1 cellular context compared by ENCODE assay signal in the genomic region with DNA sequence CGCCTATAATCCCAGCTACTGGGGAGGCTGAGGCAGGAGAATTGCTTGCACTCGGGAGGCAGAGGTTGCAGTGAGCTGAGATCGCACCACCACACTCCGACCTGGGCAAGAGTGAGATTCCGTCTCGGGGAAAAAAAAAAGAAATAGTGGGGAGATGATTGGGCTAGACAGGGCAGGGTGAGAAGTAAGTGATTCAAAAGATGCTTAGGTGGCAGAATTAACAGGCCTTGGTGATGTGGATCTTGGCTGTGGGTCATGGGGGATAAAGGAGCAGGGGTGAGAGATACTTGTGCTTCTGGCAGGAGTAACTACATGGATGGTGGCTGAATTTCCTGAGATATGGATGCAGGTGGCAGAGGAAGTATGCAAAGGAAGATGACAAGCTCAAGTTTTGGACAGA.
A peak's percentile ranks its signal among the peaks of the same experiment; 100 is the strongest.
TF ChIP-seq lines count a peak whose summit lies in the region.

No MANE protein-coding gene starts in this region.

TF ChIP-seq in K562, 482 proteins besides CTCF, POLR2A, EP300 and RAD21:
- TF ChIP-seq ZNF347 (CRISPR knock-in tag; IDR thresholded peaks at IDR 0.05; ENCODE audit: low read depth) (no peak), MAFK (IDR thresholded peaks at IDR 0.05; ENCODE audit: low read length) (peak; percentile 27; the same call in 1 of the 2 replicates), ZNF316 (IDR thresholded peaks at IDR 0.05) (peak; percentile 84), MAFF (IDR thresholded peaks at IDR 0.05; ENCODE audit: low read length) (0 out of 2 replicates have a peak, but pooled peaks have one; percentile 18), C11orf30 (IDR thresholded peaks at IDR 0.05; ENCODE audit: low read depth) (peak; percentile 71), MAFG (tag; conservative IDR thresholded peaks at IDR 0.05) (0 out of 2 replicates have a peak, but pooled peaks have one; percentile 31)
